In genomic region chr6:75144396-75144795, GRCh38 we compare ENCODE assay signal across 26 cellular contexts.
"Had no signal": no experiment of that assay in that cellular context is flagged by ENCODE, and none has a peak within 500 bp of the region (broad histone marks: within the 10 kb centered on the region; RNA-seq: fewer than 3 reads in every experiment).

No MANE protein-coding gene starts in this region.

- H3K27me3 ChIP-seq: colonic mucosa, esophagus muscularis mucosa, foreskin keratinocyte, gastroesophageal sphincter, heart right ventricle, neutrophil, pancreas, right lobe of liver, transverse colon, upper lobe of right lung, uterus had no signal

- DNase-seq: colonic mucosa; effector CD8-positive, alpha-beta T cell; endodermal cell; foreskin keratinocyte; glutamatergic neuron; heart right ventricle; hippocampal formation; mucosa of descending colon; naive B cell; pancreas; right lobe of liver; small intestine; stimulated activated CD4-positive, alpha-beta T cell treated with anti-CD3 and anti-CD28 coated beads, Interleukin-15, amount 100 ng/mL, for 24 hours; stimulated activated CD4-positive, alpha-beta T cell treated with anti-CD3 and anti-CD28 coated beads, Interleukin-4, amount 100 ng/mL, for 24 hours; transverse colon; upper lobe of right lung; uterus had no signal

- ATAC-seq: foreskin keratinocyte; gastroesophageal sphincter; heart right ventricle; left lobe of liver; mucosa of descending colon; natural killer cell treated with Interleukin-12 subunit alpha and Interleukin-12 subunit beta and Interleukin-15 and Interleukin-18, amount 100 ng/mL, for 72 hours; right lobe of liver; stimulated activated memory B cell treated with anti-CD40 and anti-IgM and Interleukin-4, amounts not matched to agents 10 μg/mL and 1 μg/mL and 100 μg/mL, for 72 hours; upper lobe of right lung had no signal

- H3K4me3 ChIP-seq: colonic mucosa, esophagus muscularis mucosa, gastroesophageal sphincter, heart right ventricle, lung, mucosa of descending colon, pancreas, right lobe of liver, thoracic aorta, transverse colon, upper lobe of right lung, uterus had no signal

- H3K4me1 ChIP-seq: colonic mucosa, foreskin keratinocyte, pancreas, right lobe of liver, transverse colon, upper lobe of right lung, uterus had no signal

- H3K36me3 ChIP-seq: colonic mucosa, neutrophil, pancreas, right lobe of liver, thoracic aorta, transverse colon, upper lobe of right lung, uterus had no signal

- H3K9me3 ChIP-seq: colonic mucosa, esophagus muscularis mucosa, gastroesophageal sphincter, heart right ventricle, mucosa of descending colon, neutrophil, pancreas, right lobe of liver, thoracic aorta, transverse colon, upper lobe of right lung, uterus had no signal

- H3K27ac ChIP-seq: colonic mucosa, epithelial cell of prostate, esophagus muscularis mucosa, foreskin keratinocyte, heart right ventricle, neutrophil, pancreas, right lobe of liver, thoracic aorta, transverse colon, upper lobe of right lung had no signal
